ENCODE assay signal across 8 cellular contexts in genomic region chr11:75525433-75526191, GRCh38. TPM values are rescaled to one million over a fixed set of nuclear protein-coding genes. Genes with fewer than 3 reads are reported as not detected.
DNase-seq lines count a peak whose midpoint lies in the region; ATAC-seq, FAIRE-seq and TF ChIP-seq lines count a peak whose summit lies in the region.

TSS of gene GDPD5 (minus strand) at chr11:75525941. CDS start at chr11:75477735, 48,206 bp downstream.

- ATAC-seq in GM21576 (IDR thresholded peaks at IDR 0.05; ENCODE audit: unreplicated experiment): peak; percentile 67
- ATAC-seq in activated T-cell treated with anti-CD3 and anti-CD28 coated beads, Interleukin-2, amount 50 U/mL, for 72 hours (replicated peaks in 1 of 2): peak; percentile 90 to 95
- peak; percentile 95 to 97 (median 97) for ATAC-seq in natural killer cell

- in situ Hi-C loops in KBM-7 (cut with MboI; ENCODE audit: low pct_unique_long_range_greater_than_20kb, low sequenced_read_pairs): loop anchor here (10.0 kb wide), 1 partner anchor 51 kb away; no protein-coding TSS in a partner anchor

- TF ChIP-seq CTCF in fibroblast of mammary gland (conservative IDR thresholded peaks at IDR 0.05; ENCODE audit: control insufficient read depth, insufficient read depth, low read depth, low read length) (no peak), natural killer cell (IDR thresholded peaks at IDR 0.05) (peak; percentile 43)

- intact Hi-C loops in natural killer cell (cut with micrococcal nuclease): no loop called here

- H3K36me3 Mint-ChIP-seq in activated T-cell treated with anti-CD3 and anti-CD28 coated beads, Interleukin-2, amount 50 U/mL, for 72 hours (ENCODE audit: insufficient read depth in 2 of 2): no peaks in the 10 kb centered on the region
- H3K36me3 Mint-ChIP-seq in natural killer cell: no peaks in the 10 kb centered on the region

- H3K27ac Mint-ChIP-seq in activated T-cell treated with anti-CD3 and anti-CD28 coated beads, Interleukin-2, amount 50 U/mL, for 72 hours: no peak within 1 kb of the TSS
- peak within 1 kb of the TSS in 1 of 2 donors; percentile 75 for H3K27ac Mint-ChIP-seq in natural killer cell

- no peaks in the 10 kb centered on the region for H3K9me3 Mint-ChIP-seq in activated T-cell treated with anti-CD3 and anti-CD28 coated beads, Interleukin-2, amount 50 U/mL, for 72 hours
- no peaks in the 10 kb centered on the region for H3K9me3 Mint-ChIP-seq in natural killer cell

- DNase-seq in DMS153 treated with DMSO at 0.1 percent for 48 hours (lab: John Stamatoyannopoulos, UW; ENCODE audit: unreplicated experiment) (peak; percentile 45), KBM-7 (peak; percentile 91), RCC 7860 (ENCODE audit: low spot score) (peak; percentile 42), fibroblast of mammary gland (ENCODE audit: low read depth) (peak; percentile 47), natural killer cell (peak; percentile 80)
- peak; percentile 92 to 93 for DNase-seq in activated T-cell treated with anti-CD3 and anti-CD28 coated beads, Interleukin-2, amount 50 U/mL, for 72 hours
- DNase-seq in stimulated activated naive CD4-positive, alpha-beta T cell (lab: John Stamatoyannopoulos, UW): peak; percentile 81 to 92 (median 86)

- H3K4me3 Mint-ChIP-seq in activated T-cell treated with anti-CD3 and anti-CD28 coated beads, Interleukin-2, amount 50 U/mL, for 72 hours: peak within 1 kb of the TSS; percentile 83 to 85
- peak within 1 kb of the TSS; percentile 81 for H3K4me3 Mint-ChIP-seq in natural killer cell

- H3K4me1 Mint-ChIP-seq in activated T-cell treated with anti-CD3 and anti-CD28 coated beads, Interleukin-2, amount 50 U/mL, for 72 hours (ENCODE audit: low read depth): peaks cover 27% of the 10 kb centered on the region
- peaks cover 18 to 46% of the 10 kb centered on the region in 2 donors for H3K4me1 Mint-ChIP-seq in natural killer cell

- peaks cover 13% of the 10 kb centered on the region for H3K27me3 Mint-ChIP-seq in activated T-cell treated with anti-CD3 and anti-CD28 coated beads, Interleukin-2, amount 50 U/mL, for 72 hours (ENCODE audit: low read depth)
- peaks cover 17 to 19% of the 10 kb centered on the region in 2 donors for H3K27me3 Mint-ChIP-seq in natural killer cell (ENCODE audit: low read depth in 2 of 2)

- no peak for FAIRE-seq in RCC 7860 (lab: Jason Lieb, UNC)

- H3K4me3 ChIP-seq in fibroblast of mammary gland (ENCODE audit: control insufficient read depth, low read depth, low read length): peak within 1 kb of the TSS; percentile 57

RNA-seq across cellular contexts. Expression of gene GDPD5, which starts in this region (rescaled TPM):
- 10 to 100 TPM; 16.9 to 29.5 TPM for total RNA-seq in activated T-cell treated with anti-CD3 and anti-CD28 coated beads, Interleukin-2, amount 50 U/mL, for 72 hours
- total RNA-seq in natural killer cell: 10 to 100 TPM; 49.7 to 95.2 (median 60.2) TPM

Comparison
In these comparisons a context has a peak if more than half of its experiments do, and no peak if none do; other contexts are left out.
1. Peak in every context shown above with its lines: DNase-seq, ATAC-seq and H3K4me3 ChIP-seq.
2. DNase-seq: peak in every context shown above with its lines; median percentile 92 in activated T-cell treated with anti-CD3 and anti-CD28 coated beads, Interleukin-2, amount 50 U/mL, for 72 hours; 91 in KBM-7; 86 in stimulated activated naive CD4-positive, alpha-beta T cell; 80 in natural killer cell; 47 in fibroblast of mammary gland; 45 in DMS153 treated with DMSO at 0.1 percent for 48 hours; 42 in RCC 7860.